ENCODE assay signal across 16 cellular contexts in the genomic region with DNA sequence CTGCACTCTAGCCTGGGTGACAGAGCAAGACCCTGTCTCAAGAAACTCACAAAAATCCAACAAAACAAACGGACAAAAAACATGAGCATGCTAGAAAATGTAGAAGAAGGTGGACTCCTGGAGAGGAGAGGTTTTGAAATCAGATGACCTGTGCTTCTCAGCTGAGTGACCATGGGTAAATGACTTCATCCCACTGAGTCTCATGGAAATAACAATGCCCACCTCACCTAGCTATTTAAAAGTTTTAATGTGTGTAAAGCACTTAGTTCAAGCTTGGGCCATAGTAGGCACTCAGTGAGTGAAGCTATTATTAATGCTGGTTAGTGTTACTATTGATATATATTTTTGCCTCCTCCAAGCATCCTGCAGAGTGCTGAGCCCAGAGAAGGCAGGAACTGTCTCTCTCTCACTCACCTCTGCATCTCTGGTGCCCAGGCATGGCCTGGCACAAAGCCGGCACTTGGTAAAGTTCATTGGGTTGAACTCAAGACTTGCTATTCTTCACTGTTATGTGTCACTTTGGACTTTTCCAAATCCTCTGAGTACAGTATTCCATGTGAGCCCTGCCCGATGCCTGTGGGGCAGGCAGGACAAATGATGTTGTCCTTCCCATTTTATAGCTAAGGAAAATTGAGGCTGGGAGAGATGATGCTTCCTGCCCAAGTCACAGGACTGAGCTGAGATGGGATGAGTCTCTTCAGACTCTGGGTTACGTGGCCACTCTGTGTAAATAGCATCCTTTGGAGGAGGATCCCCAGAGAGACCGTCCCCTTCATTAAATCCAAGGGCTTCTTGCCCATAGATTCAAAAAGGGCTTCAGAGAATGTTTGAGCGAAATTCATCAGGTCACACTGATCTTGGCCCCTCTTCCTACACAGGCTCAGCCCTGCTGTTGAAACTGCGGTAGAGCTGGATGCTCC.
DNase-seq lines count a peak whose midpoint lies in the region; FAIRE-seq and TF ChIP-seq lines count a peak whose summit lies in the region.
"Had no signal": no experiment of that assay in that cellular context is flagged by ENCODE, and none has a peak within 500 bp of the region (broad histone marks: within the 10 kb centered on the region; RNA-seq: fewer than 3 reads in every experiment).

No MANE protein-coding gene starts in this region.

- H3K4me1 ChIP-seq in astrocyte (ENCODE audit: insufficient read depth, low read length) (peaks cover 5% of the 10 kb centered on the region), mesodermal cell (ENCODE audit: control insufficient read depth, insufficient read depth, low read length, poor library complexity, severe bottlenecking) (peaks cover 17% of the 10 kb centered on the region)
- H3K4me1 ChIP-seq: Peyer's patch had no signal

- H2AFZ ChIP-seq in astrocyte (ENCODE audit: low read depth, low read length) = no peak overlapping the region

- no peaks in the 10 kb centered on the region for H3K36me3 ChIP-seq in astrocyte (ENCODE audit: insufficient read depth, low read length)
- H3K36me3 ChIP-seq in mesodermal cell (ENCODE audit: control insufficient read depth, insufficient read depth, low read length) = no peaks in the 10 kb centered on the region
- H3K36me3 ChIP-seq: Peyer's patch had no signal

- H3K27ac ChIP-seq in astrocyte (ENCODE audit: low read depth, low read length) (no peak overlapping the region), mesodermal cell (ENCODE audit: low read depth, low read length, severe bottlenecking) (peak overlapping the region; percentile 19)

- H3K9ac ChIP-seq in astrocyte (ENCODE audit: low read length) = no peak overlapping the region

- TF ChIP-seq CTCF in astrocyte (IDR thresholded peaks at IDR 0.05; ENCODE audit: insufficient read depth, low read depth, low read length) (no peak), type B pancreatic cell (conservative IDR thresholded peaks at IDR 0.05) (no peak)

- FAIRE-seq in astrocyte (lab: Jason Lieb, UNC) = no peak
- FAIRE-seq: HepG2 had no signal

- 86 to 98% methylated on average over 5 to 6 of the region's 7 CpGs for WGBS in mesodermal cell (ENCODE audit: insufficient coverage in 2 of 2), 2 experiments

- no peaks in the 10 kb centered on the region for H4K20me1 ChIP-seq in astrocyte (ENCODE audit: insufficient read depth, low read length)

- no peak overlapping the region for H3K4me2 ChIP-seq in astrocyte (ENCODE audit: low read length)

- H3K9me3 ChIP-seq in astrocyte (ENCODE audit: insufficient read depth, low read depth, low read length) (peaks cover 6% of the 10 kb centered on the region), mesodermal cell (ENCODE audit: control insufficient read depth, low read length) (peaks cover 7% of the 10 kb centered on the region)
- H3K9me3 ChIP-seq: Peyer's patch had no signal

- peak overlapping the region; percentile 26 for H3K27ac Mint-ChIP-seq in astrocyte (ENCODE audit: unreplicated experiment)
- H3K27ac Mint-ChIP-seq in type B pancreatic cell = peak overlapping the region; percentile 67
- no peak overlapping the region for H3K27ac Mint-ChIP-seq in T-helper 2 cell treated with Interferon-gamma antibody and Interleukin-4, amounts not matched to agents 5 μg/mL and 100 μg/mL, for 36 hours
- H3K27ac Mint-ChIP-seq: CD4-positive, alpha-beta memory T cell had no signal

- POLR2A ChIA-PET in HEK293T (lab: Yijun Ruan, JAX) = interaction anchor here (1.0 to 1.2 kb wide), 2 partner anchors 14 to 19 kb away, joined by 4 to 5 read pairs; no protein-coding TSS in a partner anchor

- H3K4me3 ChIP-seq in astrocyte (ENCODE audit: insufficient read depth, low read depth, low read length) (no peak overlapping the region), mesodermal cell (ENCODE audit: extremely low read depth, insufficient read depth, low read length, poor library complexity, severe bottlenecking) (no peak overlapping the region)
- H3K4me3 ChIP-seq: coronary artery, Peyer's patch had no signal

- H3K4me3 Mint-ChIP-seq in astrocyte (ENCODE audit: unreplicated experiment) = no peak overlapping the region
- H3K4me3 Mint-ChIP-seq in type B pancreatic cell = no peak overlapping the region
- H3K4me3 Mint-ChIP-seq in T-helper 2 cell treated with Interferon-gamma antibody and Interleukin-4, amounts not matched to agents 5 μg/mL and 100 μg/mL, for 36 hours = no peak overlapping the region
- H3K4me3 Mint-ChIP-seq: CD4-positive, alpha-beta memory T cell had no signal

- H3K27me3 ChIP-seq in astrocyte (ENCODE audit: insufficient read depth, low read length) = no peaks in the 10 kb centered on the region
- H3K27me3 ChIP-seq: Peyer's patch had no signal

- H3K9me3 Mint-ChIP-seq in astrocyte (ENCODE audit: unreplicated experiment) (peaks cover 2% of the 10 kb centered on the region), type B pancreatic cell (no peaks in the 10 kb centered on the region)
- H3K9me3 Mint-ChIP-seq in T-helper 2 cell treated with Interferon-gamma antibody and Interleukin-4, amounts not matched to agents 5 μg/mL and 100 μg/mL, for 36 hours = no peaks in the 10 kb centered on the region

- H3K4me1 Mint-ChIP-seq in astrocyte (ENCODE audit: low read depth, unreplicated experiment) = peaks cover 9% of the 10 kb centered on the region
- peaks cover 9% of the 10 kb centered on the region for H3K4me1 Mint-ChIP-seq in type B pancreatic cell (ENCODE audit: unreplicated experiment)
- H3K4me1 Mint-ChIP-seq in T-helper 2 cell treated with Interferon-gamma antibody and Interleukin-4, amounts not matched to agents 5 μg/mL and 100 μg/mL, for 36 hours (ENCODE audit: low read depth) = no peaks in the 10 kb centered on the region
- H3K4me1 Mint-ChIP-seq: CD4-positive, alpha-beta memory T cell had no signal

- CTCF ChIA-PET in HEK293T (lab: Yijun Ruan, JAX) = interaction anchor here (0.6 to 2.6 kb wide), 3 partner anchors 9 to 19 kb away, joined by 3 to 21 read pairs (median 3); no protein-coding TSS in a partner anchor

- no peaks in the 10 kb centered on the region for H3K79me2 ChIP-seq in astrocyte (ENCODE audit: insufficient read depth, low read length)

- H3K27me3 Mint-ChIP-seq in astrocyte (ENCODE audit: low read depth, unreplicated experiment) = peaks cover 10% of the 10 kb centered on the region
- H3K27me3 Mint-ChIP-seq in type B pancreatic cell = peaks cover 7% of the 10 kb centered on the region
- H3K27me3 Mint-ChIP-seq in T-helper 2 cell treated with Interferon-gamma antibody and Interleukin-4, amounts not matched to agents 5 μg/mL and 100 μg/mL, for 36 hours (ENCODE audit: low read depth) = no peaks in the 10 kb centered on the region

- H3K36me3 Mint-ChIP-seq in astrocyte (ENCODE audit: low read depth, unreplicated experiment) (peaks cover 2% of the 10 kb centered on the region), type B pancreatic cell (no peaks in the 10 kb centered on the region)
- H3K36me3 Mint-ChIP-seq in T-helper 2 cell treated with Interferon-gamma antibody and Interleukin-4, amounts not matched to agents 5 μg/mL and 100 μg/mL, for 36 hours (ENCODE audit: low read depth) = no peaks in the 10 kb centered on the region
- H3K36me3 Mint-ChIP-seq: CD4-positive, alpha-beta memory T cell had no signal

- peak; percentile 96 for DNase-seq in GM04503 (ENCODE audit: low read depth)
- no peak for DNase-seq in astrocyte (ENCODE audit: low read depth)
- DNase-seq in type B pancreatic cell (ENCODE audit: extremely low spot score, unreplicated experiment) = no peak
- DNase-seq in SHP77 treated with DMSO at 0.1 percent for 48 hours (lab: John Stamatoyannopoulos, UW) = no peak
- no peak for DNase-seq in HEK293T (ENCODE audit: extremely low spot score)
- no peak for DNase-seq in T-helper 2 cell treated with Interferon-gamma antibody and Interleukin-4, amounts not matched to agents 5 μg/mL and 100 μg/mL, for 36 hours (ENCODE audit: low spot score)
- no peak for DNase-seq in midbrain (lab: John Stamatoyannopoulos, UW)
- DNase-seq: activated CD4-positive, CD25-positive, alpha-beta regulatory T cell treated with anti-CD3 and anti-CD28 coated beads, Interleukin-2, amount 50 U/mL, for 72 hours; activated T-cell treated with anti-CD3 and anti-CD28 coated beads for 4 hours; CD4-positive, alpha-beta memory T cell; NCI-H1105; NCI-H345 had no signal

TF ChIP-seq in HEK293T, 16 proteins besides CTCF, POLR2A, EP300 and RAD21:
- TF ChIP-seq FOXK2 (IDR thresholded peaks at IDR 0.05) (no peak), LEF1 (IDR thresholded peaks at IDR 0.05; ENCODE audit: borderline replicate concordance) (no peak), ZNF384 (IDR thresholded peaks at IDR 0.05) (no peak), L3MBTL2 (conservative IDR thresholded peaks at IDR 0.05) (no peak), ARNT (IDR thresholded peaks at IDR 0.05) (no peak), FOXA1 (IDR thresholded peaks at IDR 0.05) (no peak), NFRKB (IDR thresholded peaks at IDR 0.05) (no peak), FOXM1 (IDR thresholded peaks at IDR 0.05; ENCODE audit: borderline replicate concordance) (no peak), BHLHE40 (IDR thresholded peaks at IDR 0.05; ENCODE audit: borderline replicate concordance) (no peak), SUZ12 (IDR thresholded peaks at IDR 0.05) (no peak), HDGF (IDR thresholded peaks at IDR 0.05; ENCODE audit: borderline replicate concordance) (no peak), CTBP1 (IDR thresholded peaks at IDR 0.05; ENCODE audit: borderline replicate concordance) (no peak), ELF4 (IDR thresholded peaks at IDR 0.05) (no peak), TARDBP (IDR thresholded peaks at IDR 0.05) (no peak), SP1 (IDR thresholded peaks at IDR 0.05) (no peak)
- TF ChIP-seq, protein P1, sequence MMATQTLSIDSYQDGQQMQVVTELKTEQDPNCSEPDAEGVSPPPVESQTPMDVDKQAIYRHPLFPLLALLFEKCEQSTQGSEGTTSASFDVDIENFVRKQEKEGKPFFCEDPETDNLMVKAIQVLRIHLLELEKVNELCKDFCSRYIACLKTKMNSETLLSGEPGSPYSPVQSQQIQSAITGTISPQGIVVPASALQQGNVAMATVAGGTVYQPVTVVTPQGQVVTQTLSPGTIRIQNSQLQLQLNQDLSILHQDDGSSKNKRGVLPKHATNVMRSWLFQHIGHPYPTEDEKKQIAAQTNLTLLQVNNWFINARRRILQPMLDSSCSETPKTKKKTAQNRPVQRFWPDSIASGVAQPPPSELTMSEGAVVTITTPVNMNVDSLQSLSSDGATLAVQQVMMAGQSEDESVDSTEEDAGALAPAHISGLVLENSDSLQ (IDR thresholded peaks at IDR 0.05) = no peak
